In the genomic region with DNA sequence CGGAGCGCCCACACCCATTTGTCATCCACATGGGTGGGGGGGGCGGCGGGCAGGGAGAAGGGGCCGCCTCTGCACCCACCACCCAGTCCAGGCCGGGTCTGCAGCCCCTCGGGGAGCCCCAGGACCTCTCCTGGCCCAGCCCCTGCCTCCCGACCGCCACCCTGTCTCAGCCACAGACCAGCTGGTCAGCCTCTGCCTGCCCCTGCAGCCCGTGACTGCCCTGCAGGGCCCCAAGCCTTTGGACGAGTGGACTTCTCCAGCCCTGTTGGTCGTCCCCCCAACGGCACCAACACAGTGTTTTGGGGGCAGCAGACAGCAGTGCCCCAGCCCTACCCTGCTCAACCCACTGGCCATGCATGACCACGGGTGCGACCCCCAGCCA, we compare ENCODE assay signal across 29 cellular contexts. TPM values are rescaled to one million over a fixed set of nuclear protein-coding genes. Genes with fewer than 3 reads are reported as not detected.
"Had no signal": no experiment of that assay in that cellular context is flagged by ENCODE, and none has a peak within 500 bp of the region (broad histone marks: within the 10 kb centered on the region; RNA-seq: fewer than 3 reads in every experiment).

No MANE protein-coding gene starts in this region.

- H3K4me3 ChIP-seq: colonic mucosa, gastroesophageal sphincter, heart left ventricle, hepatocyte, lung, mucosa of descending colon, psoas muscle, skin epidermis, testis, tibial artery had no signal

- H3K27ac ChIP-seq: colonic mucosa, epithelial cell of prostate, gastroesophageal sphincter, heart left ventricle, hepatocyte, psoas muscle, skin epidermis, spleen, testis, tibial artery had no signal

- H2AFZ ChIP-seq: hepatocyte had no signal

- DNase-seq: colonic mucosa; effector CD8-positive, alpha-beta T cell; endodermal cell; foreskin fibroblast; heart left ventricle; kidney; mucosa of descending colon; naive B cell; posterior cingulate gyrus; psoas muscle; right cardiac atrium; spleen; stimulated activated CD4-positive, alpha-beta T cell treated with anti-CD3 and anti-CD28 coated beads, Interleukin-4, amount 100 ng/mL, for 4 hours; stimulated activated naive CD8-positive, alpha-beta T cell treated with anti-CD3 and anti-CD28 coated beads, Interleukin-15, Interleukin-2, amounts not matched to agents 100 U/mL and 50 U/mL, for 24 hours; testis; tibial artery had no signal

- ATAC-seq: esophagus mucosa; gastroesophageal sphincter; heart left ventricle; left lobe of liver; mucosa of descending colon; natural killer cell treated with Interleukin-12 subunit alpha and Interleukin-12 subunit beta and Interleukin-15 and Interleukin-18, amount 100 ng/mL, for 72 hours; psoas muscle; right cardiac atrium; stimulated activated memory B cell treated with anti-CD40 and anti-IgM and Interleukin-4, amounts not matched to agents 10 μg/mL and 1 μg/mL and 100 μg/mL, for 72 hours; stimulated activated naive CD8-positive, alpha-beta T cell treated with anti-CD3 and anti-CD28 coated beads, Interleukin-15, Interleukin-2, amounts not matched to agents 100 U/mL and 50 U/mL, for 24 hours had no signal

- H3K36me3 ChIP-seq: colonic mucosa, gastroesophageal sphincter, heart left ventricle, spleen, tibial artery had no signal

- H3K27me3 ChIP-seq: testis had no signal

- FAIRE-seq: kidney had no signal

- H3K79me2 ChIP-seq: hepatocyte had no signal

- H3K4me1 ChIP-seq: colonic mucosa had no signal

- H3K9me3 ChIP-seq: colonic mucosa, gastroesophageal sphincter, heart left ventricle, mucosa of descending colon, psoas muscle, spleen, testis, tibial artery had no signal

- H3K4me2 ChIP-seq: hepatocyte had no signal

RNA-seq across cellular contexts. Expression of a gene that starts 1.2 kb away (rescaled TPM):
- total RNA-seq: colonic mucosa, esophagus mucosa, gastroesophageal sphincter, heart left ventricle, hepatocyte, left lobe of liver, liver, lung, mucosa of descending colon, neural crest cell, osteocyte, psoas muscle, right cardiac atrium, spleen, urinary bladder had no signal
- polyA plus RNA-seq: heart left ventricle, hepatocyte, liver, lung, psoas muscle, right cardiac atrium, spleen, urinary bladder had no signal
